Comparison of ENCODE assay signal across 1 cellular context in the genomic region with DNA sequence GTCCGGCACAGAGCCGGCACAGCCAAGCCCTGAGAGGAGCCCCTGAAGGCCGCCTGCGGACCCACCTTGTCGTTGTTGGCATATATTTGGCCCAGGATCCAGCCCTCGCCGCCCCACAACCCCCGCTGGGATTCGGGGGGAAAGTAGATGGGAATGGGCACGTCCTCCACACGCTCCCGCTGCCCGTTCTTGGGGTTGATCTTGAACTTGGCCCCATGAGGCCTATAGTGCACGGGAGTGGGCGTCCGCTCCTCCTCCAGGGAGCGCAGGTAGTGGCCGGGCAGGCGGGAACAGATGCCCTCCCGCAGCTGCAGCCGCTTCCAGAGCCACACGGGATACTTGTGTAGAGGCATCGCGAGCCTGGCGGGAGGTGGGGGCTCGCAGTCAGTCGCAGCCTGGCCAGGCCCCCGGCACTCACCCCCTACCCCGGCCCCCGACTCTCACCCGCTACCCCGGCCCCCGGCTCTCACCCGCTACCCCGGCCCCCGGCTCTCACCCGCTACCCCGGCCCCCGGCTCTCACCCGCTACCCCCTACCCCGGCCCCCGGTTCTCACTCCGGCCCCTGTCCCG.
TF ChIP-seq lines count a peak whose summit lies in the region.

No MANE protein-coding gene starts in this region.

TF ChIP-seq in IMR-90, 13 proteins besides CTCF, POLR2A, EP300 and RAD21:
- TF ChIP-seq, protein P1, sequence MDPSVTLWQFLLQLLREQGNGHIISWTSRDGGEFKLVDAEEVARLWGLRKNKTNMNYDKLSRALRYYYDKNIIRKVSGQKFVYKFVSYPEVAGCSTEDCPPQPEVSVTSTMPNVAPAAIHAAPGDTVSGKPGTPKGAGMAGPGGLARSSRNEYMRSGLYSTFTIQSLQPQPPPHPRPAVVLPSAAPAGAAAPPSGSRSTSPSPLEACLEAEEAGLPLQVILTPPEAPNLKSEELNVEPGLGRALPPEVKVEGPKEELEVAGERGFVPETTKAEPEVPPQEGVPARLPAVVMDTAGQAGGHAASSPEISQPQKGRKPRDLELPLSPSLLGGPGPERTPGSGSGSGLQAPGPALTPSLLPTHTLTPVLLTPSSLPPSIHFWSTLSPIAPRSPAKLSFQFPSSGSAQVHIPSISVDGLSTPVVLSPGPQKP (IDR thresholded peaks at IDR 0.05; ENCODE audit: borderline replicate concordance, low read depth, low read length) = no peak
- TF ChIP-seq RCOR1 (IDR thresholded peaks at IDR 0.05; ENCODE audit: insufficient replicate concordance, low read length) (no peak), BHLHE40 (IDR thresholded peaks at IDR 0.05; ENCODE audit: low read depth, low read length) (no peak), MXI1 (IDR thresholded peaks at IDR 0.05; ENCODE audit: borderline replicate concordance, low read depth, low read length) (no peak), MAZ (IDR thresholded peaks at IDR 0.05; ENCODE audit: borderline replicate concordance, low read depth, low read length) (no peak), MAFK (IDR thresholded peaks at IDR 0.05; ENCODE audit: low read depth, low read length) (no peak), RFX5 (IDR thresholded peaks at IDR 0.05; ENCODE audit: low read depth, low read length) (no peak), CEBPB (IDR thresholded peaks at IDR 0.05; ENCODE audit: low read depth, low read length) (no peak), SMC3 (IDR thresholded peaks at IDR 0.05; ENCODE audit: low read depth, low read length) (no peak), NFE2L2 (IDR thresholded peaks at IDR 0.05; ENCODE audit: low read depth, low read length) (no peak), CHD1 (IDR thresholded peaks at IDR 0.05; ENCODE audit: low read depth, low read length) (no peak), FOS (IDR thresholded peaks at IDR 0.05; ENCODE audit: low read depth, low read length) (no peak)
- TF ChIP-seq, protein P2, sequence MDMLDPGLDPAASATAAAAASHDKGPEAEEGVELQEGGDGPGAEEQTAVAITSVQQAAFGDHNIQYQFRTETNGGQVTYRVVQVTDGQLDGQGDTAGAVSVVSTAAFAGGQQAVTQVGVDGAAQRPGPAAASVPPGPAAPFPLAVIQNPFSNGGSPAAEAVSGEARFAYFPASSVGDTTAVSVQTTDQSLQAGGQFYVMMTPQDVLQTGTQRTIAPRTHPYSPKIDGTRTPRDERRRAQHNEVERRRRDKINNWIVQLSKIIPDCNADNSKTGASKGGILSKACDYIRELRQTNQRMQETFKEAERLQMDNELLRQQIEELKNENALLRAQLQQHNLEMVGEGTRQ (IDR thresholded peaks at IDR 0.05; ENCODE audit: low read depth, low read length) = no peak
